Comparison of ENCODE assay signal across 13 cellular contexts in the genomic region with DNA sequence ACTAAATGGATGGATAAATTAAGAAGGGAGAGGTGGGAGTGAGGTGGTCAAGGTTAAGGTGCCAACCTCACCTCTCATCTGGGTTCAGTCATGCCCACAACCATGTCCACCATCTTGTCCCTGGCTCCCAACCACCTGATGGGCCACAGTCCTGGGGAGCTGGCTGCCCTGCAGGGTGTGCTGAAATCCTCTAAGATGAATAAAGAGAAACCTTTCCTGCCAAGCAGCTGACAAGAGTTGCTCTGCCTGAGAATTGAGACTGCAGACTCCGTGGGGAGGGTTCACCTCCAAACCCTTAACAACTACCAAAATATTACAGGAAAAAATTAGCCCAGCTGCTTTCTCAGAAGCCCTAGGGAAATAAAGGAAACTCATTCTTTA. TPM values are rescaled to one million over a fixed set of nuclear protein-coding genes. Genes with fewer than 3 reads are reported as not detected.
DNase-seq lines count a peak whose midpoint lies in the region; ATAC-seq and TF ChIP-seq lines count a peak whose summit lies in the region.
"Had no signal": no experiment of that assay in that cellular context is flagged by ENCODE, and none has a peak within 500 bp of the region (broad histone marks: within the 10 kb centered on the region; RNA-seq: fewer than 3 reads in every experiment).

No MANE protein-coding gene starts in this region.

- intact Hi-C loops in activated CD4-positive, alpha-beta T cell treated with anti-CD3 and anti-CD28 coated beads, Interleukin-2, amount 10 ng/mL, durations not matched to agents 24 days and 14 days (cut with micrococcal nuclease), result loop anchor here (1.0 kb wide), 1 partner anchor 16 kb away; no protein-coding TSS in a partner anchor
- intact Hi-C loops in esophagus squamous epithelium (cut with DNase I), result no loop called here
- intact Hi-C loops in naive thymus-derived CD4-positive, alpha-beta T cell (cut with micrococcal nuclease), result no loop called here

- peak overlapping the region; percentile 7 to 42 (median 26) for H3K27ac ChIP-seq in esophagus squamous epithelium
- peak overlapping the region; percentile 60 for H3K27ac ChIP-seq in skeletal muscle tissue (ENCODE audit: low read depth, low read length)
- H3K27ac ChIP-seq in brain microvascular endothelial cell, result no peak overlapping the region
- H3K27ac ChIP-seq in naive thymus-derived CD4-positive, alpha-beta T cell (ENCODE audit: low read depth, low read length), result no peak overlapping the region

- no peak overlapping the region for H3K4me2 ChIP-seq in Loucy (ENCODE audit: low read depth, low read length, poor library complexity, severe bottlenecking)

- H3K79me2 ChIP-seq in Loucy (ENCODE audit: insufficient read depth, low read length), result no peaks in the 10 kb centered on the region

- no peak overlapping the region for H2AFZ ChIP-seq in Loucy (ENCODE audit: low read length)

- in situ Hi-C loops in brain microvascular endothelial cell (cut with HindIII; ENCODE audit: low pct_ligation_motif_present, low sequenced_read_pairs), result no loop called here

- H3K36me3 ChIP-seq in Loucy (ENCODE audit: insufficient read depth, low read length) (no peaks in the 10 kb centered on the region), esophagus squamous epithelium (no peaks in the 10 kb centered on the region), skeletal muscle tissue (ENCODE audit: control insufficient read depth in 3 of 3, insufficient read depth in 3 of 3, low read length in 3 of 3) (no peaks in the 10 kb centered on the region), brain microvascular endothelial cell (replicated peaks) (no peaks in the 10 kb centered on the region)
- no peaks in the 10 kb centered on the region for H3K36me3 ChIP-seq in naive thymus-derived CD4-positive, alpha-beta T cell (ENCODE audit: control insufficient read depth in 2 of 3, insufficient read depth in 3 of 3, low read length in 3 of 3)

- CTCF ChIA-PET in naive thymus-derived CD4-positive, alpha-beta T cell (lab: Charles Lee), result interaction anchor here (0.5 to 8.7 kb wide), 6 partner anchors 9 to 260 kb away, joined by 3 to 109 read pairs (median 4); no protein-coding TSS in a partner anchor

- peak overlapping the region; percentile 90 for H3K27ac Mint-ChIP-seq in activated CD4-positive, alpha-beta T cell treated with anti-CD3 and anti-CD28 coated beads, Interleukin-2, amount 10 ng/mL, durations not matched to agents 24 days and 14 days
- H3K27ac Mint-ChIP-seq in naive thymus-derived CD4-positive, alpha-beta T cell, result peak overlapping the region in 4 of 9 donors; percentile 42 to 83 (median 47)

- H3K9me3 ChIP-seq in Loucy (ENCODE audit: insufficient read depth, low read depth, low read length) (no peaks in the 10 kb centered on the region), esophagus squamous epithelium (no peaks in the 10 kb centered on the region), skeletal muscle tissue (ENCODE audit: control insufficient read depth in 3 of 3, low read length in 3 of 3) (no peaks in the 10 kb centered on the region)
- no peaks in the 10 kb centered on the region for H3K9me3 ChIP-seq in naive thymus-derived CD4-positive, alpha-beta T cell (ENCODE audit: control insufficient read depth in 2 of 3, low read length in 3 of 3)

- no peaks in the 10 kb centered on the region for H3K9me2 ChIP-seq in Loucy (replicated peaks; ENCODE audit: low read depth, low read length)

- H3K27me3 Mint-ChIP-seq in activated CD4-positive, alpha-beta T cell treated with anti-CD3 and anti-CD28 coated beads, Interleukin-2, amount 10 ng/mL, durations not matched to agents 24 days and 14 days, result no peaks in the 10 kb centered on the region
- H3K27me3 Mint-ChIP-seq in naive thymus-derived CD4-positive, alpha-beta T cell, result no peaks in the 10 kb centered on the region

- 33 to 40% methylated on average over 1 of the region's 1 CpG for WGBS in esophagus squamous epithelium, 2 donors

- POLR2A ChIA-PET in naive thymus-derived CD4-positive, alpha-beta T cell (lab: Charles Lee), result interaction anchor here (0.6 to 6.4 kb wide), 3 partner anchors 12 to 22 kb away, joined by 3 to 57 read pairs (median 4); no protein-coding TSS in a partner anchor

- H3K4me1 Mint-ChIP-seq in activated CD4-positive, alpha-beta T cell treated with anti-CD3 and anti-CD28 coated beads, Interleukin-2, amount 10 ng/mL, durations not matched to agents 24 days and 14 days, result peaks cover 31% of the 10 kb centered on the region
- H3K4me1 Mint-ChIP-seq in naive thymus-derived CD4-positive, alpha-beta T cell, result peaks cover 9 to 42% (median 21%) of the 10 kb centered on the region in 7 donors

- H4K20me1 ChIP-seq in Loucy (ENCODE audit: insufficient read depth, low read length, poor library complexity, severe bottlenecking), result no peaks in the 10 kb centered on the region

- TF ChIP-seq POLR2A in esophagus squamous epithelium (IDR thresholded peaks at IDR 0.05), result no peak

- no peak overlapping the region for H3K4me3 ChIP-seq in Loucy (ENCODE audit: low read length, poor library complexity, severe bottlenecking)
- H3K4me3 ChIP-seq in esophagus squamous epithelium, result no peak overlapping the region
- no peak overlapping the region for H3K4me3 ChIP-seq in skeletal muscle tissue (ENCODE audit: low read length in 3 of 3)
- no peak overlapping the region for H3K4me3 ChIP-seq in brain microvascular endothelial cell (ENCODE audit: low read depth, low read length)
- no peak overlapping the region for H3K4me3 ChIP-seq in naive thymus-derived CD4-positive, alpha-beta T cell (ENCODE audit: low read length)

- TF ChIP-seq CTCF in Loucy (conservative IDR thresholded peaks at IDR 0.05; ENCODE audit: low read length) (no peak), esophagus squamous epithelium (IDR thresholded peaks at IDR 0.05) (no peak), brain microvascular endothelial cell (IDR thresholded peaks at IDR 0.05; ENCODE audit: low read depth, low read length, missing control alignments) (no peak)

- H3K9ac ChIP-seq in Loucy (ENCODE audit: low read depth, low read length, poor library complexity, severe bottlenecking) (peak overlapping the region; percentile 15), skeletal muscle tissue (ENCODE audit: low read depth in 1 of 3, low read length in 3 of 3) (no peak overlapping the region)

- H3K27me3 ChIP-seq in Loucy (ENCODE audit: insufficient read depth, low read length, poor library complexity, severe bottlenecking) (no peaks in the 10 kb centered on the region), esophagus squamous epithelium (no peaks in the 10 kb centered on the region), skeletal muscle tissue (ENCODE audit: control insufficient read depth in 3 of 3, insufficient read depth in 3 of 3, low read length in 3 of 3) (no peaks in the 10 kb centered on the region), brain microvascular endothelial cell (replicated peaks) (no peaks in the 10 kb centered on the region)
- H3K27me3 ChIP-seq in naive thymus-derived CD4-positive, alpha-beta T cell (ENCODE audit: control insufficient read depth in 2 of 2, insufficient read depth in 2 of 2, low read length in 2 of 2), result no peaks in the 10 kb centered on the region

- peak; percentile 60 for DNase-seq in activated CD4-positive, alpha-beta T cell treated with anti-CD3 and anti-CD28 coated beads, Interleukin-2, amount 10 ng/mL, durations not matched to agents 24 days and 14 days
- no peak for DNase-seq in activated CD4-positive, alpha-beta T cell treated with anti-CD3 and anti-CD28 coated beads for 48 hours
- no peak for DNase-seq in esophagus squamous epithelium (lab: John Stamatoyannopoulos, UW)
- no peak for DNase-seq in brain microvascular endothelial cell
- no peak for DNase-seq in naive thymus-derived CD4-positive, alpha-beta T cell
- no peak for DNase-seq in NCI-H82 treated with DMSO at 0.1 percent for 48 hours (lab: John Stamatoyannopoulos, UW; ENCODE audit: unreplicated experiment)
- DNase-seq: cortex of kidney, NCI-H1417 treated with DMSO at 0.1 percent for 48 hours had no signal

- ATAC-seq in naive thymus-derived CD4-positive, alpha-beta T cell, result no peak

- no peaks in the 10 kb centered on the region for H3K9me3 Mint-ChIP-seq in activated CD4-positive, alpha-beta T cell treated with anti-CD3 and anti-CD28 coated beads, Interleukin-2, amount 10 ng/mL, durations not matched to agents 24 days and 14 days
- H3K9me3 Mint-ChIP-seq in naive thymus-derived CD4-positive, alpha-beta T cell, result no peaks in the 10 kb centered on the region
- H3K9me3 Mint-ChIP-seq: activated naive CD4-positive, alpha-beta T cell treated with anti-CD3 and anti-CD28 coated beads, Interleukin-2, amount 50 U/mL, for 72 hours had no signal

- H3K4me1 ChIP-seq in Loucy (ENCODE audit: insufficient read depth, low read length, poor library complexity, severe bottlenecking) (peaks cover 12% of the 10 kb centered on the region), esophagus squamous epithelium (peaks cover 0 to 31% (median 5%) of the 10 kb centered on the region in 3 donors), skeletal muscle tissue (ENCODE audit: control insufficient read depth in 3 of 3, insufficient read depth in 3 of 3, low read length in 3 of 3) (peaks cover 22 to 33% (median 27%) of the 10 kb centered on the region in 3 donors)
- H3K4me1 ChIP-seq in naive thymus-derived CD4-positive, alpha-beta T cell (ENCODE audit: control insufficient read depth in 2 of 2, insufficient read depth in 2 of 2, low read length in 2 of 2), result no peaks in the 10 kb centered on the region

- H3F3A ChIP-seq in Loucy (ENCODE audit: low read depth), result no peaks in the 10 kb centered on the region

- H3K36me3 Mint-ChIP-seq in activated CD4-positive, alpha-beta T cell treated with anti-CD3 and anti-CD28 coated beads, Interleukin-2, amount 10 ng/mL, durations not matched to agents 24 days and 14 days (ENCODE audit: low read depth), result no peaks in the 10 kb centered on the region
- H3K36me3 Mint-ChIP-seq in naive thymus-derived CD4-positive, alpha-beta T cell, result no peaks in the 10 kb centered on the region
- H3K36me3 Mint-ChIP-seq: activated naive CD4-positive, alpha-beta T cell treated with anti-CD3 and anti-CD28 coated beads, Interleukin-2, amount 50 U/mL, for 72 hours had no signal

- H3K4me3 Mint-ChIP-seq in activated CD4-positive, alpha-beta T cell treated with anti-CD3 and anti-CD28 coated beads, Interleukin-2, amount 10 ng/mL, durations not matched to agents 24 days and 14 days, result peak overlapping the region; percentile 34
- peak overlapping the region in 1 of 10 donors; percentile 12 for H3K4me3 Mint-ChIP-seq in naive thymus-derived CD4-positive, alpha-beta T cell

RNA-seq across cellular contexts. Expression of gene FGR, which starts 15.2 kb away (rescaled TPM):
- 0.19 and 0.21 TPM in 2 replicates for total RNA-seq in activated CD4-positive, alpha-beta T cell treated with anti-CD3 and anti-CD28 coated beads, Interleukin-2, amount 10 ng/mL, durations not matched to agents 24 days and 14 days
- total RNA-seq in esophagus squamous epithelium (10 to 100 TPM in 2 of 4 donors, 1 to 10 TPM in 2; 1.2 to 12.4 (median 7.5) TPM), skeletal muscle tissue (2.6 TPM)
- 100 to 1,000 TPM in 1 of 5 experiments, 10 to 100 TPM in 1, 1 to 10 TPM in 2, under 1 TPM in 1; 0.15 to 246 (median 1.9) TPM for total RNA-seq in naive thymus-derived CD4-positive, alpha-beta T cell
- polyA plus RNA-seq in naive thymus-derived CD4-positive, alpha-beta T cell, result under 1 TPM; 0.70 to 0.72 TPM
- total RNA-seq: A172, NCI-H460 had no signal

RNA-seq across cellular contexts. Expression of gene IFI6, which starts 21.9 kb away (rescaled TPM):
- 53.2 and 55.5 TPM in 2 replicates for total RNA-seq in activated CD4-positive, alpha-beta T cell treated with anti-CD3 and anti-CD28 coated beads, Interleukin-2, amount 10 ng/mL, durations not matched to agents 24 days and 14 days
- total RNA-seq in esophagus squamous epithelium (100 to 1,000 TPM in 1 of 4 donors, 10 to 100 TPM in 2, 1 to 10 TPM in 1; 4.0 to 194 (median 13.6) TPM), skeletal muscle tissue (90.8 TPM)
- 100 to 1,000 TPM in 1 of 5 experiments, 10 to 100 TPM in 4; 24.7 to 266 (median 33.2) TPM for total RNA-seq in naive thymus-derived CD4-positive, alpha-beta T cell
- 100 to 1,000 TPM; 166 to 186 TPM for polyA plus RNA-seq in naive thymus-derived CD4-positive, alpha-beta T cell

RNA-seq across cellular contexts. Expression of gene AHDC1, which starts 46.2 kb away (rescaled TPM):
- total RNA-seq in activated CD4-positive, alpha-beta T cell treated with anti-CD3 and anti-CD28 coated beads, Interleukin-2, amount 10 ng/mL, durations not matched to agents 24 days and 14 days, result 33.9 and 34.7 TPM in 2 replicates
- total RNA-seq in esophagus squamous epithelium, result 100 to 1,000 TPM in 1 of 4 donors, 10 to 100 TPM in 3; 22.2 to 112 (median 30.6) TPM
- 19.8 TPM for total RNA-seq in skeletal muscle tissue
- total RNA-seq in naive thymus-derived CD4-positive, alpha-beta T cell, result 10 to 100 TPM; 18.4 to 38.8 (median 21.3) TPM
- polyA plus RNA-seq in naive thymus-derived CD4-positive, alpha-beta T cell, result 1 to 10 TPM in 1 of 2 donors, under 1 TPM in 1; 0.90 to 2.0 TPM

Comparison
In these comparisons a context has a peak if more than half of its experiments do, and no peak if none do; other contexts are left out.
1. H3K27ac ChIP-seq: peak in esophagus squamous epithelium (4 of 4) and skeletal muscle tissue (single experiment); none in brain microvascular endothelial cell (single experiment) and naive thymus-derived CD4-positive, alpha-beta T cell (single experiment).